8 cellular contexts compared by ENCODE assay signal in the genomic region with DNA sequence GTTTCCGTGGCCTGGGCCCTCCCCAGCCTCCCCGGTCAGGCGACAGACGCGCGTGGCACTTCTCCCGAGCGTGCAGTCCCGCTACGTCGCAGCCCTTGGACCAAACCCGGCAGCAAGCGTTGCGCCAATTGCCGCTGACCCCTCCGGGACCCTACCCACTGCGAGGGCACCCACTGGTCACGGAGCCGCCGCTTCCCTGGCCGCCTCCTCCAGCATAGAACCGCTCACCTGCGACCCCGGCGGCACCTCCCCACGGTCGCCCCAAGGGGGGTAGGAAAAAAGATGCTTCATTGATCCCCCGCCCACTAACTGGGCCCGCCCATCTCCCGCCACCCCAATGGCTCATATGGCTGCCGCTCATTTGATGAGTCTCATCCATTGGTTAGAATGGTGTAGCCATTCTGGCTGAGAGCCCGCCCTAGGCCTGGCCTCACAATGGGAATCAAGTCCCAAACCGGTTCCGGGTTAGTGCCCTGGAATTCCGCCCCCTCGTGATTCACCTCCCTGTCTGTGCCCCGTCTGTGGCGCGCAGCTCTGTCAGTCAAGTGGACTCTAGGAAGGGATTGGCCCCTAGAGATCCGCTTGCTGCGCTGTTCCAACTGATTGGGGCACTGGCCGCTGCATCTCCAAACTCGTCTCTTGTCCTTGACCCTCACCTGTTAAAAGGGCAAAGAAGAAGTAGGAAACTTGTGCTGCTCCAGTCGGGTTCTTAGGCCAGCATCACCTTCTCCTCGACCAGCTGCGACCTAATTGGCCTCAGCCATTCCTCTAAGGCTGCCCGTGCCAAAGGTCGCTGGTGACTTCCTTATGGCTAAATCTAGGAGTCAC. TPM values are rescaled to one million over a fixed set of nuclear protein-coding genes. Genes with fewer than 3 reads are reported as not detected.
A peak's percentile ranks its signal among the peaks of the same experiment; 100 is the strongest.
DNase-seq lines count a peak whose midpoint lies in the region; ATAC-seq and TF ChIP-seq lines count a peak whose summit lies in the region.

A gene (minus strand): TSS at position 274 of the 828 bp plus-strand sequence. CDS start 11,323 bp downstream, outside the sequence.

- DNase-seq in AG10803 (ENCODE audit: low read depth) (peak; percentile 99), NCI-H524 (lab: John Stamatoyannopoulos, UW) (peak; percentile 94 to 99), kidney epithelial cell (ENCODE audit: low read depth) (peak; percentile 97)
- peak; percentile 98 for DNase-seq in activated CD4-positive, alpha-beta T cell treated with anti-CD3 and anti-CD28 coated beads for 36 hours
- DNase-seq in stimulated activated CD4-positive, alpha-beta T cell treated with anti-CD3 and anti-CD28 coated beads, Interleukin-15, amount 100 ng/mL, for 48 hours (ENCODE audit: low read depth in 2 of 2): peak; percentile 93 to 95

- H3K36me3 Mint-ChIP-seq in activated CD4-positive, alpha-beta T cell treated with anti-CD3 and anti-CD28 coated beads for 36 hours (ENCODE audit: low read depth): peaks cover 26% of the 10 kb centered on the region

- peak; percentile 75 for TF ChIP-seq POLR2A in GM19099 (IDR thresholded peaks at IDR 0.05; ENCODE audit: extremely low read depth, insufficient read length, low read depth)

- H3K27ac ChIP-seq in cingulate gyrus (ENCODE audit: low read depth, low read length): peak within 1 kb of the TSS; percentile 92

- peaks cover 2% of the 10 kb centered on the region for H3K9me3 Mint-ChIP-seq in activated CD4-positive, alpha-beta T cell treated with anti-CD3 and anti-CD28 coated beads for 36 hours (ENCODE audit: low read depth)

- CTCF ChIA-PET in activated CD4-positive, alpha-beta T cell treated with anti-CD3 and anti-CD28 coated beads for 36 hours (lab: Charles Lee): interaction anchor here (0.7 to 1.0 kb wide), 2 partner anchors 17 to 34 kb away, joined by 4 read pairs; no protein-coding TSS in a partner anchor

- intact Hi-C loops in activated CD4-positive, alpha-beta T cell treated with anti-CD3 and anti-CD28 coated beads for 36 hours (cut with DNase I, micrococcal nuclease): loop anchor here (1.0 to 5.0 kb wide), 4 partner anchors 55 to 1435 kb away; a partner anchor contains a TSS

- peak within 1 kb of the TSS; percentile 88 for H3K27ac Mint-ChIP-seq in activated CD4-positive, alpha-beta T cell treated with anti-CD3 and anti-CD28 coated beads for 36 hours

- H3K4me3 Mint-ChIP-seq in activated CD4-positive, alpha-beta T cell treated with anti-CD3 and anti-CD28 coated beads for 36 hours: peak within 1 kb of the TSS; percentile 91

- H3K4me1 Mint-ChIP-seq in activated CD4-positive, alpha-beta T cell treated with anti-CD3 and anti-CD28 coated beads for 36 hours: peaks cover 35% of the 10 kb centered on the region

- TF ChIP-seq CTCF in AG10803 (conservative IDR thresholded peaks at IDR 0.05; ENCODE audit: low read length): no peak
- TF ChIP-seq CTCF in kidney epithelial cell (IDR thresholded peaks at IDR 0.05; ENCODE audit: insufficient read depth, low read length, poor library complexity, severe bottlenecking): no peak

- no peaks in the 10 kb centered on the region for H3K27me3 ChIP-seq in kidney epithelial cell (ENCODE audit: control insufficient read depth, insufficient read depth, low read length)

- peak; percentile 98 for ATAC-seq in HG03432 (IDR thresholded peaks at IDR 0.05; ENCODE audit: unreplicated experiment)
- ATAC-seq in activated CD4-positive, alpha-beta T cell treated with anti-CD3 and anti-CD28 coated beads for 36 hours: peak; percentile 98

- peak within 1 kb of the TSS; percentile 82 for H3K4me3 ChIP-seq in AG10803 (ENCODE audit: low read length)
- H3K4me3 ChIP-seq in kidney epithelial cell (ENCODE audit: low read depth, low read length): peak within 1 kb of the TSS; percentile 85

- POLR2A ChIA-PET in activated CD4-positive, alpha-beta T cell treated with anti-CD3 and anti-CD28 coated beads for 36 hours (lab: Charles Lee): interaction anchor here (0.5 to 0.7 kb wide), 2 partner anchors 55 to 1120 kb away, joined by 3 read pairs; a partner anchor contains a TSS

- peaks cover 2% of the 10 kb centered on the region for H3K27me3 Mint-ChIP-seq in activated CD4-positive, alpha-beta T cell treated with anti-CD3 and anti-CD28 coated beads for 36 hours

- H3K36me3 ChIP-seq in kidney epithelial cell (ENCODE audit: control insufficient read depth, insufficient read depth, low read length): no peaks in the 10 kb centered on the region

RNA-seq across cellular contexts. Expression of the gene that starts here (rescaled TPM):
- total RNA-seq in activated CD4-positive, alpha-beta T cell treated with anti-CD3 and anti-CD28 coated beads for 36 hours: 10 to 100 TPM; 12.4 to 13.1 TPM
- total RNA-seq in kidney epithelial cell: 22.9 and 33.8 TPM in 2 replicates

Comparison
In these comparisons a context has a peak if more than half of its experiments do, and no peak if none do; other contexts are left out.
1. Peak in every context shown above with its lines: DNase-seq, ATAC-seq, H3K4me3 ChIP-seq and H3K27ac ChIP-seq.